In the genomic region with DNA sequence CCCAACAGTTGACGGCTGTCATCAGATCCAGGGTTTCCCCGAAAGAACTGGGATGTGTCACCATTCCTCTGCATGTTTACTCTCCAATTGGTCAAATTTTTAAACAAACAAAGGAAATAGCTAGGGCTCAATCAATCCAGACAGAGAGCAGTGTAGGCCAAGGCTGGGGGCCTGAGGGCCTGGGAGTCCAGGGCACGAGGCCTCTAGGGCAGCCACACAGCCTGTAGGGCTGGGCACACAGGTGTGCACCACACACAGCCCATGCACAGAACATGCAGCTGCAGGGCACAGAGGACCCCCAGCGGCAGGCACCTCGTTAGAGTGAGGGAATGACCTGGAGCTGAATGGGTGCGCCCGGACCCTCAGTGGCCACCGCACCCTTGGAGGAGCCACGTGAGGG, we compare ENCODE assay signal across 1 cellular context.
TF ChIP-seq lines count a peak whose summit lies in the region.

No MANE protein-coding gene starts in this region.

TF ChIP-seq in IMR-90, 13 proteins besides CTCF, POLR2A, EP300 and RAD21:
- TF ChIP-seq RCOR1 (IDR thresholded peaks at IDR 0.05; ENCODE audit: insufficient replicate concordance, low read length): no peak
